Comparison of ENCODE assay signal across 13 cellular contexts in genomic region chr18:23779696-23780303, GRCh38.
A peak's percentile ranks its signal among the peaks of the same experiment; 100 is the strongest.
DNase-seq lines count a peak whose midpoint lies in the region; ATAC-seq, FAIRE-seq and TF ChIP-seq lines count a peak whose summit lies in the region.
"Had no signal": no experiment of that assay in that cellular context is flagged by ENCODE, and none has a peak within 500 bp of the region (broad histone marks: within the 10 kb centered on the region; RNA-seq: fewer than 3 reads in every experiment).

No MANE protein-coding gene starts in this region.

- H3K27ac ChIP-seq in gastroesophageal sphincter, result peak overlapping the region in 3 of 4 donors; percentile 12 to 38 (median 38)

- peak; percentile 74 for ATAC-seq in gastroesophageal sphincter
- no peak for ATAC-seq in HG03571 (IDR thresholded peaks at IDR 0.05; ENCODE audit: unreplicated experiment)
- no peak for ATAC-seq in HG02610 (IDR thresholded peaks at IDR 0.05; ENCODE audit: unreplicated experiment)

- WGBS in gastroesophageal sphincter (ENCODE audit: low coverage in 1 of 2), 2 donors, result 40 to 53% methylated on average over 3 of the region's 5 CpGs
- WGBS in lower leg skin, 2 donors, result 63 to 64% methylated on average over 5 of the region's 5 CpGs

- peaks cover 0 to 7% of the 10 kb centered on the region in 2 donors for H3K36me3 ChIP-seq in gastroesophageal sphincter
- H3K36me3 ChIP-seq: spleen had no signal

- no peak for TF ChIP-seq POLR2A in gastroesophageal sphincter (IDR thresholded peaks at IDR 0.05)
- no peak for TF ChIP-seq POLR2A in lower leg skin (IDR thresholded peaks at IDR 0.05)

- TF ChIP-seq EP300 in gastroesophageal sphincter (IDR thresholded peaks at IDR 0.05), result no peak

- H3K9me3 ChIP-seq in gastroesophageal sphincter, result no peaks in the 10 kb centered on the region
- H3K9me3 ChIP-seq: spleen had no signal

- H3K4me3 ChIP-seq in GM12875 (ENCODE audit: low read depth, low read length), result no peak overlapping the region
- no peak overlapping the region for H3K4me3 ChIP-seq in gastroesophageal sphincter
- H3K4me3 ChIP-seq in lower leg skin (ENCODE audit: low read depth, poor library complexity, severe bottlenecking), result no peak overlapping the region
- H3K4me3 ChIP-seq: spleen had no signal

- no peaks in the 10 kb centered on the region for H3K27me3 ChIP-seq in gastroesophageal sphincter

- intact Hi-C loops in lower leg skin (cut with DNase I; ENCODE audit: low total_unique reads), result no loop called here

- H3K4me1 ChIP-seq in gastroesophageal sphincter, result peaks cover 0 to 14% (median 0%) of the 10 kb centered on the region in 3 donors
- H3K4me1 ChIP-seq: spleen had no signal

- DNase-seq in RCC 7860 (ENCODE audit: low spot score) (peak; percentile 59), renal cortical epithelial cell (ENCODE audit: low read depth) (peak; percentile 75), lower leg skin (ENCODE audit: low spot score in 2 of 2) (no peak)
- no peak for DNase-seq in activated CD4-positive, alpha-beta T cell treated with anti-CD3 and anti-CD28 coated beads, Interleukin-2, amount 50 U/mL, for 4 hours
- DNase-seq: activated CD4-positive, alpha-beta T cell treated with anti-CD3 and anti-CD28 coated beads, Interleukin-2, amount 50 U/mL, for 1 hour; activated naive CD8-positive, alpha-beta T cell treated with anti-CD3 and anti-CD28 coated beads for 36 hours; DND-41; spleen had no signal

- FAIRE-seq in RCC 7860 (lab: Jason Lieb, UNC), result no peak
- FAIRE-seq: endothelial cell of umbilical vein had no signal

- 0 out of 2 replicates have a peak, but pooled peaks have one; percentile 7 for TF ChIP-seq CTCF in GM12875 (IDR thresholded peaks at IDR 0.05; ENCODE audit: borderline replicate concordance, insufficient read depth, low read depth, low read length)
- peak in 1 of 4 experiments; percentile 12 for TF ChIP-seq CTCF in gastroesophageal sphincter (IDR thresholded peaks at IDR 0.05)
- TF ChIP-seq CTCF in lower leg skin (IDR thresholded peaks at IDR 0.05), result no peak

Comparison
In these comparisons a context has a peak if more than half of its experiments do, and no peak if none do; other contexts are left out.
1. DNase-seq: peak in RCC 7860 (single experiment) and renal cortical epithelial cell (single experiment); none in activated CD4-positive, alpha-beta T cell treated with anti-CD3 and anti-CD28 coated beads, Interleukin-2, amount 50 U/mL, for 4 hours (0 of 2) and lower leg skin (0 of 2).